In the genomic region with DNA sequence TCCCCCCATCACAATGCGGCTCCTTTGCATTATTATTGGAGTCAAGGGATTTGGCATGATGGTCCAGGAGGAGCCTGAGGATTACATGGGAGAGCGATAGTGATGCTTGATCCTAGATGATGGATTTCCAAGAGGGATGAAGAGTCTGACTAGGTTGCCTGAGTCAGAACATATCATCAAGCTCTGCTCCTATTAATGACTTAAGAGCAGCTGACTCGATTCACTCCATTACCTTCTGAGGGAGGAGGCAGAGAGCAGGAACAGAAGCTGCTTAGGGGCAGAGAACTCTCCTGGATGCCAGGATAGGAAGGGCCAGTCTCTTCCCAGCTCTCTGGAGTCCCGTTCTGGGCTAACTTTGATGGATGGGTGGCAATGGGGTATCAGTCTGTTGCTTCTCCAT, we compare ENCODE assay signal across 19 cellular contexts. TPM values are rescaled to one million over a fixed set of nuclear protein-coding genes. Genes with fewer than 3 reads are reported as not detected.
DNase-seq lines count a peak whose midpoint lies in the region; ATAC-seq and TF ChIP-seq lines count a peak whose summit lies in the region.
"Had no signal": no experiment of that assay in that cellular context is flagged by ENCODE, and none has a peak within 500 bp of the region (broad histone marks: within the 10 kb centered on the region; RNA-seq: fewer than 3 reads in every experiment).

No MANE protein-coding gene starts in this region.

- H3K9me2 ChIP-seq in OCI-LY7 (ENCODE audit: insufficient read depth, low read length), result no peaks in the 10 kb centered on the region

- no peak overlapping the region for H2AFZ ChIP-seq in OCI-LY7 (ENCODE audit: low read length)

- TF ChIP-seq CTCF in kidney epithelial cell (IDR thresholded peaks at IDR 0.05; ENCODE audit: insufficient read depth, low read length, poor library complexity, severe bottlenecking), result no peak
- TF ChIP-seq CTCF in OCI-LY7 (conservative IDR thresholded peaks at IDR 0.05; ENCODE audit: low read length), result no peak

- no peaks in the 10 kb centered on the region for H4K20me1 ChIP-seq in OCI-LY7 (ENCODE audit: insufficient read depth, low read length)

- intact Hi-C loops in left cardiac atrium (cut with DNase I) (no loop called here), OCI-LY7 (cut with micrococcal nuclease; ENCODE audit: unreplicated experiment) (no loop called here)

- H3K4me2 ChIP-seq in OCI-LY7 (ENCODE audit: low read length), result no peak overlapping the region

- H3K27ac ChIP-seq in OCI-LY7 (ENCODE audit: low read depth, low read length, poor library complexity, severe bottlenecking), result no peak overlapping the region
- H3K27ac ChIP-seq: Peyer's patch had no signal

- CTCF ChIA-PET in OCI-LY7 (lab: Charles Lee; ENCODE audit: unreplicated experiment), result no interaction called here

- no peak for ATAC-seq in left cardiac atrium
- ATAC-seq: HCT116 had no signal

- DNase-seq in NCI-H82 (lab: John Stamatoyannopoulos, UW), result peak; percentile 49
- no peak for DNase-seq in NCI-H82 treated with DMSO at 0.1 percent for 48 hours (lab: John Stamatoyannopoulos, UW; ENCODE audit: unreplicated experiment)
- peak; percentile 14 for DNase-seq in RKO (ENCODE audit: low spot score)
- peak; percentile 21 for DNase-seq in kidney epithelial cell (ENCODE audit: low read depth)
- DNase-seq in left cardiac atrium, result no peak
- no peak for DNase-seq in OCI-LY7 (ENCODE audit: low spot score)
- DNase-seq in stimulated activated CD4-positive, alpha-beta T cell treated with anti-CD3 and anti-CD28 coated beads, Interleukin-15, amount 100 ng/mL, for 24 hours, result no peak
- no peak for DNase-seq in HT-29 (ENCODE audit: low spot score)
- DNase-seq: 8988T, C1 segment of cervical spinal cord, DMS153, NCI-H146, NCI-H2107, NCI-H226, NCI-H526, Peyer's patch, SHP77 treated with DMSO at 0.1 percent for 48 hours had no signal

- POLR2A ChIA-PET in OCI-LY7 (lab: Charles Lee), result interaction anchor here (1.1 to 1.9 kb wide), 2 partner anchors 15 to 22 kb away, joined by 3 to 5 read pairs; no protein-coding TSS in a partner anchor

- no peaks in the 10 kb centered on the region for H3K36me3 ChIP-seq in kidney epithelial cell (ENCODE audit: control insufficient read depth, insufficient read depth, low read length)
- H3K36me3 ChIP-seq in OCI-LY7 (ENCODE audit: insufficient read depth, low read length), result no peaks in the 10 kb centered on the region
- H3K36me3 ChIP-seq: Peyer's patch had no signal

- peaks cover 13% of the 10 kb centered on the region for H3K27me3 ChIP-seq in kidney epithelial cell (ENCODE audit: control insufficient read depth, insufficient read depth, low read length)
- H3K27me3 ChIP-seq: Peyer's patch had no signal

- BruUV-seq in OCI-LY7 (replicated peaks; lab: Mats Ljungman, UMichigan), result no TSS peak

- no peaks in the 10 kb centered on the region for H3K9me3 ChIP-seq in OCI-LY7 (ENCODE audit: low read length)
- H3K9me3 ChIP-seq: Peyer's patch had no signal

- no peaks in the 10 kb centered on the region for H3K4me1 ChIP-seq in OCI-LY7 (ENCODE audit: insufficient read depth, low read length, poor library complexity, severe bottlenecking)
- H3K4me1 ChIP-seq: Peyer's patch had no signal

- H3K4me3 ChIP-seq in kidney epithelial cell (ENCODE audit: low read depth, low read length) (no peak overlapping the region), OCI-LY7 (ENCODE audit: low read depth, low read length, poor library complexity, severe bottlenecking) (no peak overlapping the region)
- H3K4me3 ChIP-seq: Peyer's patch had no signal

- H3K79me2 ChIP-seq in OCI-LY7 (ENCODE audit: insufficient read depth, low read depth, low read length), result no peaks in the 10 kb centered on the region

RNA-seq across cellular contexts. Expression of gene CISTR, which starts 54.0 kb away (rescaled TPM):
- total RNA-seq in kidney epithelial cell, result not detected in 2 replicates
- total RNA-seq in left cardiac atrium, result 1 to 10 TPM; 1.4 to 1.9 TPM
- total RNA-seq in OCI-LY7 (2014; rRNA removed; shearing (Covaris generic)), result 0.67 and 0.76 TPM in 2 replicates
- total RNA-seq in OCI-LY7 (2022), result 1.3 and 3.2 TPM in 2 replicates
- not detected in 2 replicates for total RNA-seq in HT-29 (2014; rRNA removed; shearing (Covaris generic))
- total RNA-seq: HT1080, Peyer's patch had no signal

Comparison
In these comparisons a context has a peak if more than half of its experiments do, and no peak if none do; other contexts are left out.
1. DNase-seq: peak in NCI-H82 (single experiment), RKO (single experiment) and kidney epithelial cell (single experiment); none in NCI-H82 treated with DMSO at 0.1 percent for 48 hours (single experiment), left cardiac atrium (single experiment), OCI-LY7 (single experiment), stimulated activated CD4-positive, alpha-beta T cell treated with anti-CD3 and anti-CD28 coated beads, Interleukin-15, amount 100 ng/mL, for 24 hours (single experiment) and HT-29 (single experiment).